ENCODE assay signal across 21 cellular contexts in the genomic region with DNA sequence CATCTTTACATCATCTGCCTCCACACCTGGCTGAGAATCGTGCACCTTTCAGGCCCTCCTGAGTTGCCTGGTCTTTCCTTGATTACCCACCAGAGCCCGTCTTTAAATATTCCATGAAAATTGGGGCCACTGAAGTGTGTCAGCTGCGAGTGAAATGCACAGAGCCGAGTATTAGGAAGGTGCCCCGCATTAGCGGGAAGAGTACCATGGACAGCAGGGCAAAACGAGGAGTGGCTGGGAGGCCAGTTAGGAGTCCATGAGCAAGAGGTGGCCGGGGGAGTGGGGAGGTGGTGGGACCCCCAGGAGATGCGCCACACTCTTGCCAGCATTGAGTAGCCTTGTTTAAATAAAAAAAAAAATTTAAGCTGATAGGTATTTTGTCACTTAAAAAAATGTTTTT.
DNase-seq lines count a peak whose midpoint lies in the region; ATAC-seq and TF ChIP-seq lines count a peak whose summit lies in the region.
"Had no signal": no experiment of that assay in that cellular context is flagged by ENCODE, and none has a peak within 500 bp of the region (broad histone marks: within the 10 kb centered on the region; RNA-seq: fewer than 3 reads in every experiment).

No MANE protein-coding gene starts in this region.

- H3K9me3 ChIP-seq in SK-N-SH (no peaks in the 10 kb centered on the region), mesenchymal stem cell (ENCODE audit: control insufficient read depth, low read length) (no peaks in the 10 kb centered on the region)
- no peaks in the 10 kb centered on the region for H3K9me3 ChIP-seq in BLaER1 treated with 17β-estradiol and CSF1 and Interleukin-3, amounts not matched to agents 10 nM and 100 nM (replicated peaks in 1 of 11)

- H4K8ac ChIP-seq in mesenchymal stem cell (ENCODE audit: low read length) = no peak overlapping the region

- no peak overlapping the region for H4K91ac ChIP-seq in mesenchymal stem cell (ENCODE audit: low read length)

- no peak overlapping the region for H3K4me3 Mint-ChIP-seq in WTC11
- H3K4me3 Mint-ChIP-seq: CD4-positive, CD25-positive, alpha-beta regulatory T cell; CD8-positive, alpha-beta memory T cell; HFFc6 had no signal

- H2BK120ac ChIP-seq in mesenchymal stem cell (ENCODE audit: low read depth, low read length) = no peak overlapping the region

- H3K14ac ChIP-seq in mesenchymal stem cell (ENCODE audit: low read length in 2 of 2) = no peak overlapping the region

- WGBS in SK-N-SH (ENCODE audit: low lambda C conversion rate) = 91% methylated on average over 9 of the region's 9 CpGs
- WGBS in mesenchymal stem cell = 93% methylated on average over 9 of the region's 9 CpGs

- H2BK12ac ChIP-seq in mesenchymal stem cell (ENCODE audit: low read length in 2 of 2) = no peak overlapping the region

- H3K18ac ChIP-seq in mesenchymal stem cell (ENCODE audit: low read depth in 1 of 2, low read length in 2 of 2) = no peak overlapping the region

- DNase-seq in SK-N-SH (no peak), WTC11 (ENCODE audit: low spot score) (no peak), mesenchymal stem cell (no peak), HT-29 (ENCODE audit: low spot score) (no peak)
- DNase-seq in activated CD4-positive, alpha-beta T cell treated with anti-CD3 and anti-CD28 coated beads for 48 hours = no peak
- DNase-seq: C1 segment of cervical spinal cord; CD4-positive, CD25-positive, alpha-beta regulatory T cell; COR-L47; DMS 273 treated with DMSO at 0.1 percent for 48 hours; DMS53; DND-41; EL; GM23248; HCEC 1CT; HFFc6 had no signal

- peaks cover 2% of the 10 kb centered on the region for H3F3A ChIP-seq in SK-N-SH (replicated peaks; ENCODE audit: insufficient read depth)

- H2AFZ ChIP-seq in SK-N-SH (ENCODE audit: low read depth) = no peak overlapping the region
- H2AFZ ChIP-seq in mesenchymal stem cell (ENCODE audit: low read depth, low read length) = no peak overlapping the region
- H2AFZ ChIP-seq: GM23248 had no signal

- H2BK5ac ChIP-seq in mesenchymal stem cell (ENCODE audit: low read depth, low read length, poor library complexity, severe bottlenecking) = no peak overlapping the region

- H3K27me3 ChIP-seq in SK-N-SH (ENCODE audit: insufficient read depth) = no peaks in the 10 kb centered on the region
- H3K27me3 ChIP-seq in BLaER1 treated with 17β-estradiol and CSF1 and Interleukin-3, amounts not matched to agents 10 nM and 100 nM = peaks cover 0 to 29% (median 0%) of the 10 kb centered on the region in 11 experiments; a peak in 8 of 22 replicates
- peaks cover 0 to 4% of the 10 kb centered on the region in 2 experiments for H3K27me3 ChIP-seq in mesenchymal stem cell (ENCODE audit: control insufficient read depth in 1 of 2, insufficient read depth in 1 of 2, low read length in 2 of 2)

- H2AK5ac ChIP-seq in mesenchymal stem cell (ENCODE audit: low read length, severe bottlenecking) = peak overlapping the region; percentile 38

- H3K27ac Mint-ChIP-seq in WTC11 = peak overlapping the region; percentile 70; the same call in 1 of the 2 replicates
- H3K27ac Mint-ChIP-seq: CD4-positive, CD25-positive, alpha-beta regulatory T cell; CD8-positive, alpha-beta memory T cell; HFFc6 had no signal

- H3K4me1 Mint-ChIP-seq in WTC11 = peaks cover 47% of the 10 kb centered on the region
- H3K4me1 Mint-ChIP-seq: CD8-positive, alpha-beta memory T cell had no signal

- ATAC-seq in SK-N-SH treated with all-trans-retinoic acid at 6 μM for 48 hours (no peak), WTC11 (no peak), GM19324 (IDR thresholded peaks at IDR 0.05; ENCODE audit: low FRiP score, unreplicated experiment) (no peak)
- ATAC-seq: GM12878 had no signal

- H3K27me3 Mint-ChIP-seq in WTC11 (ENCODE audit: low read depth) = no peaks in the 10 kb centered on the region

- no peak overlapping the region for H3K4ac ChIP-seq in mesenchymal stem cell (ENCODE audit: low read depth in 1 of 2, low read length in 2 of 2)

- H3K27ac ChIP-seq in SK-N-SH (ENCODE audit: low read depth in 2 of 2, low read length in 1 of 2) = no peak overlapping the region
- H3K27ac ChIP-seq in BLaER1 treated with 17β-estradiol and CSF1 and Interleukin-3, amounts not matched to agents 10 nM and 100 nM = no peak overlapping the region
- H3K27ac ChIP-seq in mesenchymal stem cell (ENCODE audit: low read length, poor library complexity, severe bottlenecking) = no peak overlapping the region
- H3K27ac ChIP-seq: 22Rv1, GM23248 had no signal

- H3K79me1 ChIP-seq in mesenchymal stem cell (replicated peaks; ENCODE audit: low read length, poor library complexity, severe bottlenecking) = peaks cover 38% of the 10 kb centered on the region

- POLR2A ChIA-PET in SK-N-SH (lab: Yijun Ruan, JAX) (no interaction called here), WTC11 (lab: Charles Lee) (no interaction called here)

- H4K20me1 ChIP-seq in SK-N-SH (ENCODE audit: insufficient read depth) = no peaks in the 10 kb centered on the region
- H4K20me1 ChIP-seq in BLaER1 treated with 17β-estradiol and CSF1 and Interleukin-3, amounts not matched to agents 10 nM and 100 nM = peaks cover 0 to 19% (median 0%) of the 10 kb centered on the region in 11 experiments; a peak in 5 of 22 replicates

- TF ChIP-seq RAD21 in SK-N-SH (IDR thresholded peaks at IDR 0.05; ENCODE audit: low read length) = no peak

- no peak overlapping the region for H3K23ac ChIP-seq in mesenchymal stem cell (ENCODE audit: low read length in 2 of 2)

- TF ChIP-seq CTCF in SK-N-SH (IDR thresholded peaks at IDR 0.05) (no peak), WTC11 (IDR thresholded peaks at IDR 0.05) (no peak)

- no peaks in the 10 kb centered on the region for H3K9me2 ChIP-seq in SK-N-SH

- H3K79me2 ChIP-seq in SK-N-SH (ENCODE audit: insufficient read depth) = no peaks in the 10 kb centered on the region; the same call in 1 of the 2 replicates

- H3K36me3 Mint-ChIP-seq in WTC11 = no peaks in the 10 kb centered on the region
- H3K36me3 Mint-ChIP-seq: CD4-positive, CD25-positive, alpha-beta regulatory T cell; CD8-positive, alpha-beta memory T cell had no signal

- CTCF ChIA-PET in SK-N-SH (lab: Yijun Ruan, JAX) = interaction anchor here (0.7 to 1.3 kb wide), 3 partner anchors 20 to 41 kb away, joined by 3 to 4 read pairs (median 4); no protein-coding TSS in a partner anchor
- CTCF ChIA-PET in WTC11 (lab: Charles Lee) = interaction anchor here (1.1 kb wide), 1 partner anchor 99 kb away, joined by 3 read pairs; no protein-coding TSS in a partner anchor

- no peak overlapping the region for H3K4me2 ChIP-seq in SK-N-SH
- peak overlapping the region in 8 of 11 experiments; percentile 6 to 86 (median 54); a peak in 11 of 22 replicates for H3K4me2 ChIP-seq in BLaER1 treated with 17β-estradiol and CSF1 and Interleukin-3, amounts not matched to agents 10 nM and 100 nM
- no peak overlapping the region for H3K4me2 ChIP-seq in mesenchymal stem cell (ENCODE audit: low read length, poor library complexity, severe bottlenecking)

- H3K9ac ChIP-seq in SK-N-SH = no peak overlapping the region
- no peak overlapping the region for H3K9ac ChIP-seq in BLaER1 treated with 17β-estradiol and CSF1 and Interleukin-3, amounts not matched to agents 10 nM and 100 nM
- H3K9ac ChIP-seq in mesenchymal stem cell (ENCODE audit: low read length) = no peak overlapping the region
- H3K9ac ChIP-seq: GM23248 had no signal

- H3K4me3 ChIP-seq in SK-N-SH (ENCODE audit: low read depth in 2 of 2, low read length in 1 of 2) (no peak overlapping the region), mesenchymal stem cell (ENCODE audit: insufficient read depth in 1 of 2, low read depth in 1 of 2, low read length in 2 of 2) (no peak overlapping the region)
- H3K4me3 ChIP-seq in BLaER1 treated with 17β-estradiol and CSF1 and Interleukin-3, amounts not matched to agents 10 nM and 100 nM = no peak overlapping the region
- H3K4me3 ChIP-seq: GM12878, GM23248 had no signal

- TF ChIP-seq EP300 in SK-N-SH (IDR thresholded peaks at IDR 0.05; ENCODE audit: borderline replicate concordance in 1 of 2, low read depth in 1 of 2, low read length in 1 of 2) = no peak

- no peaks in the 10 kb centered on the region for H3K9me3 Mint-ChIP-seq in WTC11
- H3K9me3 Mint-ChIP-seq: HFFc6 had no signal

- no peak overlapping the region for H2BK15ac ChIP-seq in mesenchymal stem cell (ENCODE audit: low read depth, poor library complexity, severe bottlenecking)

- H3K36me3 ChIP-seq in SK-N-SH (replicated peaks in 1 of 2; ENCODE audit: control insufficient read depth in 1 of 2, insufficient read depth in 2 of 2, low read length in 1 of 2) (no peaks in the 10 kb centered on the region), mesenchymal stem cell (ENCODE audit: control insufficient read depth in 1 of 2, insufficient read depth in 2 of 2, low read depth in 1 of 2, low read length in 2 of 2) (peaks cover 0 to 13% of the 10 kb centered on the region in 2 experiments)
- no peaks in the 10 kb centered on the region for H3K36me3 ChIP-seq in BLaER1 treated with 17β-estradiol and CSF1 and Interleukin-3, amounts not matched to agents 10 nM and 100 nM

- H3K4me1 ChIP-seq in SK-N-SH (ENCODE audit: control insufficient read depth in 1 of 2, insufficient read depth in 2 of 2, low read depth in 1 of 2, low read length in 1 of 2) = peaks cover 4 to 14% of the 10 kb centered on the region in 2 experiments; a peak in 2 of 4 replicates
- H3K4me1 ChIP-seq in BLaER1 treated with 17β-estradiol and CSF1 and Interleukin-3, amounts not matched to agents 10 nM and 100 nM = peaks cover 0 to 62% (median 39%) of the 10 kb centered on the region in 10 experiments; a peak in 16 of 20 replicates
- H3K4me1 ChIP-seq in mesenchymal stem cell (ENCODE audit: control insufficient read depth, insufficient read depth, low read depth, low read length) = peaks cover 29% of the 10 kb centered on the region

TF ChIP-seq in SK-N-SH, 30 proteins besides CTCF, POLR2A, EP300 and RAD21 (continues in another document):
- TF ChIP-seq TCF12 (IDR thresholded peaks at IDR 0.05) (no peak), RCOR1 (IDR thresholded peaks at IDR 0.05; ENCODE audit: low read length) (no peak)

Comparison
In these comparisons a context has a peak if more than half of its experiments do, and no peak if none do; other contexts are left out.
1. H3K4me2 ChIP-seq: peak in BLaER1 treated with 17β-estradiol and CSF1 and Interleukin-3, amounts not matched to agents 10 nM and 100 nM (8 of 11); none in SK-N-SH (single experiment) and mesenchymal stem cell (single experiment).